In genomic region chr19:10602330-10603083, GRCh38 we compare ENCODE assay signal across 8 cellular contexts. TPM values are rescaled to one million over a fixed set of nuclear protein-coding genes. Genes with fewer than 3 reads are reported as not detected.
DNase-seq lines count a peak whose midpoint lies in the region; TF ChIP-seq lines count a peak whose summit lies in the region.

No MANE protein-coding gene starts in this region.

- H3K79me2 ChIP-seq in DOHH2 (ENCODE audit: control insufficient read depth, low read length) (peaks cover 49% of the 10 kb centered on the region), GM23248 (ENCODE audit: insufficient read depth) (no peaks in the 10 kb centered on the region), hepatocyte (peaks cover 17% of the 10 kb centered on the region)

- WGBS in GM23248 (ENCODE audit: low coverage in 1 of 2, low lambda C conversion rate in 2 of 2, missing lambda C conversion rate in 2 of 2), 2 experiments = 1% methylated on average over 28 to 40 of the region's 76 CpGs
- WGBS in hepatocyte (ENCODE audit: low lambda C conversion rate, missing lambda C conversion rate) = 3% methylated on average over 20 of the region's 76 CpGs

- TF ChIP-seq CTCF in DOHH2 (IDR thresholded peaks at IDR 0.05; ENCODE audit: low read depth, low read length, poor library complexity, severe bottlenecking) = no peak
- TF ChIP-seq CTCF in ascending aorta (IDR thresholded peaks at IDR 0.05) = no peak
- no peak for TF ChIP-seq CTCF in hepatocyte (IDR thresholded peaks at IDR 0.05; ENCODE audit: poor library complexity)
- no peak for TF ChIP-seq CTCF in vagina (IDR thresholded peaks at IDR 0.05)

- peak overlapping the region; percentile 94 for H3K27ac ChIP-seq in DOHH2 (ENCODE audit: low read depth, low read length)
- no peak overlapping the region for H3K27ac ChIP-seq in GM23248
- H3K27ac ChIP-seq in ascending aorta = peak overlapping the region; percentile 98 to 99
- peak overlapping the region; percentile 79 for H3K27ac ChIP-seq in hepatocyte
- H3K27ac ChIP-seq in vagina = peak overlapping the region; percentile 91

- peak overlapping the region; percentile 89 for H3K4me2 ChIP-seq in DOHH2 (ENCODE audit: low read length)
- H3K4me2 ChIP-seq in GM23248 (ENCODE audit: unreplicated experiment) = peak overlapping the region; percentile 100
- H3K4me2 ChIP-seq in hepatocyte = peak overlapping the region; percentile 95

- TF ChIP-seq POLR2A in vagina (IDR thresholded peaks at IDR 0.05) = peak in 1 of 2 donors; percentile 50

- H3K4me1 ChIP-seq in DOHH2 (ENCODE audit: control insufficient read depth, low read length) (peaks cover 24% of the 10 kb centered on the region), GM23248 (ENCODE audit: insufficient read depth) (0 out of 2 replicates have a peak, but pooled peaks cover 3% of the 10 kb centered on the region), ascending aorta (peaks cover 10 to 26% of the 10 kb centered on the region in 2 donors), hepatocyte (ENCODE audit: insufficient read depth) (peaks cover 8% of the 10 kb centered on the region), vagina (peaks cover 32% of the 10 kb centered on the region)

- H3K9me2 ChIP-seq in DOHH2 (replicated peaks; ENCODE audit: control insufficient read depth, low read length) (no peaks in the 10 kb centered on the region), GM23248 (ENCODE audit: insufficient read depth) (no peaks in the 10 kb centered on the region), hepatocyte (replicated peaks; ENCODE audit: insufficient read depth) (no peaks in the 10 kb centered on the region)

- in situ Hi-C loops in GM23248 (cut with MboI) = no loop called here

- peak overlapping the region; percentile 93 for H3K4me3 ChIP-seq in DOHH2 (ENCODE audit: low read length)
- peak overlapping the region; percentile 99 for H3K4me3 ChIP-seq in GM23248
- H3K4me3 ChIP-seq in ascending aorta = peak overlapping the region; percentile 97 to 99
- H3K4me3 ChIP-seq in hepatocyte = peak overlapping the region; percentile 84
- peak overlapping the region; percentile 84 to 94 for H3K4me3 ChIP-seq in vagina

- H3K36me3 ChIP-seq in DOHH2 (ENCODE audit: control insufficient read depth, low read length) (peaks cover 12% of the 10 kb centered on the region; the same call in 1 of the 2 replicates), GM23248 (ENCODE audit: low read depth) (no peaks in the 10 kb centered on the region), ascending aorta (no peaks in the 10 kb centered on the region), hepatocyte (replicated peaks; ENCODE audit: insufficient read depth, low read depth) (no peaks in the 10 kb centered on the region), vagina (no peaks in the 10 kb centered on the region)

- H3K9me3 ChIP-seq in DOHH2 (ENCODE audit: control insufficient read depth, insufficient read depth, low read length) (no peaks in the 10 kb centered on the region), GM23248 (ENCODE audit: low read depth) (no peaks in the 10 kb centered on the region), ascending aorta (no peaks in the 10 kb centered on the region), hepatocyte (ENCODE audit: low read depth) (no peaks in the 10 kb centered on the region), vagina (no peaks in the 10 kb centered on the region)

- H4K20me1 ChIP-seq in DOHH2 (ENCODE audit: control insufficient read depth, insufficient read depth, low read depth, low read length) (no peaks in the 10 kb centered on the region), GM23248 (ENCODE audit: insufficient read depth) (no peaks in the 10 kb centered on the region), hepatocyte (ENCODE audit: insufficient read depth, poor library complexity, severe bottlenecking) (no peaks in the 10 kb centered on the region)

- H2AFZ ChIP-seq in GM23248 (peak overlapping the region; percentile 100), hepatocyte (peak overlapping the region; percentile 95)

- DNase-seq in GM23248 (peak; percentile 89), NAMALWA (ENCODE audit: low spot score) (peak; percentile 86), T-helper 22 cell (ENCODE audit: low read depth) (peak; percentile 71), ascending aorta (ENCODE audit: low spot score in 2 of 2) (peak; percentile 31 to 91), hepatocyte (ENCODE audit: low spot score) (peak; percentile 91), retina (peak; percentile 89), vagina (ENCODE audit: extremely low spot score in 2 of 2) (no peak)

- H3K9ac ChIP-seq in GM23248 = peak overlapping the region; percentile 91

- H3K27me3 ChIP-seq in DOHH2 (ENCODE audit: control insufficient read depth, low read length) (peaks cover 15% of the 10 kb centered on the region), GM23248 (replicated peaks; ENCODE audit: insufficient read depth) (0 out of 2 replicates have a peak, but pooled peaks cover 3% of the 10 kb centered on the region), ascending aorta (no peaks in the 10 kb centered on the region), hepatocyte (no peaks in the 10 kb centered on the region), vagina (no peaks in the 10 kb centered on the region)

- H3F3A ChIP-seq in DOHH2 (ENCODE audit: control insufficient read depth, insufficient read depth) = peaks cover 18% of the 10 kb centered on the region
- no peaks in the 10 kb centered on the region for H3F3A ChIP-seq in GM23248 (ENCODE audit: insufficient read depth)

- intact Hi-C loops in ascending aorta (cut with DNase I) (loop anchor here (2.0 to 5.0 kb wide), 2 partner anchors 22 to 40 kb away; partner anchors contain the start of gene SLC44A2), vagina (cut with DNase I) (no loop called here)

RNA-seq across cellular contexts. Expression of gene AP1M2, which starts 15.4 kb away (rescaled TPM):
- not detected in 2 replicates for total RNA-seq in GM23248 (2014; rRNA removed; shearing (Covaris generic))
- polyA plus RNA-seq in GM23248 (2016; fragmentation: Nextera tagmentation; extraction: Ambion mirVana) (not detected in 2 replicates), hepatocyte (67.4 and 69.4 TPM in 2 replicates)
- total RNA-seq in ascending aorta (not detected), hepatocyte (63.7 and 66.5 TPM in 2 replicates), vagina (29.0 TPM)

RNA-seq across cellular contexts. Expression of gene SLC44A2, which starts 22.8 kb away (rescaled TPM):
- 17.4 and 41.1 TPM in 2 replicates for total RNA-seq in GM23248 (2014; rRNA removed; shearing (Covaris generic))
- 44.5 and 48.6 TPM in 2 replicates for polyA plus RNA-seq in GM23248 (2016; fragmentation: Nextera tagmentation; extraction: Ambion mirVana)
- total RNA-seq in ascending aorta = 354 TPM
- 37.2 and 44.4 TPM in 2 replicates for total RNA-seq in hepatocyte
- polyA plus RNA-seq in hepatocyte = 91.3 and 100 TPM in 2 replicates
- total RNA-seq in vagina = 89.4 TPM

RNA-seq across cellular contexts. Expression of gene CDKN2D, which starts 33.7 kb away (rescaled TPM):
- total RNA-seq in GM23248 (2014; rRNA removed; shearing (Covaris generic)) = 7.8 and 8.5 TPM in 2 replicates
- polyA plus RNA-seq in GM23248 (2016; fragmentation: Nextera tagmentation; extraction: Ambion mirVana) (10.7 and 11.7 TPM in 2 replicates), hepatocyte (13.9 and 15.0 TPM in 2 replicates)
- total RNA-seq in ascending aorta (20.3 TPM), hepatocyte (5.0 and 6.4 TPM in 2 replicates), vagina (22.8 TPM)

RNA-seq across cellular contexts. Expression of gene KRI1, which starts 36.7 kb away (rescaled TPM):
- total RNA-seq in GM23248 (2014; rRNA removed; shearing (Covaris generic)) = 10.5 and 11.3 TPM in 2 replicates
- polyA plus RNA-seq in GM23248 (2016; fragmentation: Nextera tagmentation; extraction: Ambion mirVana) (14.9 and 15.1 TPM in 2 replicates), hepatocyte (18.3 and 22.0 TPM in 2 replicates)
- total RNA-seq in ascending aorta (21.9 TPM), hepatocyte (7.8 and 9.2 TPM in 2 replicates), vagina (21.6 TPM)

RNA-seq across cellular contexts. Expression of gene ILF3, which starts 51.6 kb away (rescaled TPM):
- total RNA-seq in GM23248 (2014; rRNA removed; shearing (Covaris generic)) = 75.5 and 93.2 TPM in 2 replicates
- polyA plus RNA-seq in GM23248 (2016; fragmentation: Nextera tagmentation; extraction: Ambion mirVana) (80.1 and 81.6 TPM in 2 replicates), hepatocyte (120 and 129 TPM in 2 replicates)
- total RNA-seq in ascending aorta (168 TPM), hepatocyte (112 and 149 TPM in 2 replicates), vagina (125 TPM)

Comparison
In these comparisons a context has a peak if more than half of its experiments do, and no peak if none do; other contexts are left out.
1. DNase-seq: peak in GM23248 (single experiment), NAMALWA (single experiment), T-helper 22 cell (single experiment), ascending aorta (2 of 2), hepatocyte (single experiment) and retina (single experiment); none in vagina (0 of 2).
2. RNA of gene AP1M2, which starts 15.4 kb away (total RNA-seq): 63.7 to 66.5 TPM in hepatocyte and 29.0 TPM in vagina (single experiment); not detected in GM23248 and not detected in ascending aorta (single experiment); every median in the first group is over 10 times any median in the second.
3. Peak in every context shown above with its lines, with median percentiles within 50 percentile points of each other: H3K4me2 ChIP-seq and H3K4me3 ChIP-seq.